8 cellular contexts compared by ENCODE assay signal in the genomic region with DNA sequence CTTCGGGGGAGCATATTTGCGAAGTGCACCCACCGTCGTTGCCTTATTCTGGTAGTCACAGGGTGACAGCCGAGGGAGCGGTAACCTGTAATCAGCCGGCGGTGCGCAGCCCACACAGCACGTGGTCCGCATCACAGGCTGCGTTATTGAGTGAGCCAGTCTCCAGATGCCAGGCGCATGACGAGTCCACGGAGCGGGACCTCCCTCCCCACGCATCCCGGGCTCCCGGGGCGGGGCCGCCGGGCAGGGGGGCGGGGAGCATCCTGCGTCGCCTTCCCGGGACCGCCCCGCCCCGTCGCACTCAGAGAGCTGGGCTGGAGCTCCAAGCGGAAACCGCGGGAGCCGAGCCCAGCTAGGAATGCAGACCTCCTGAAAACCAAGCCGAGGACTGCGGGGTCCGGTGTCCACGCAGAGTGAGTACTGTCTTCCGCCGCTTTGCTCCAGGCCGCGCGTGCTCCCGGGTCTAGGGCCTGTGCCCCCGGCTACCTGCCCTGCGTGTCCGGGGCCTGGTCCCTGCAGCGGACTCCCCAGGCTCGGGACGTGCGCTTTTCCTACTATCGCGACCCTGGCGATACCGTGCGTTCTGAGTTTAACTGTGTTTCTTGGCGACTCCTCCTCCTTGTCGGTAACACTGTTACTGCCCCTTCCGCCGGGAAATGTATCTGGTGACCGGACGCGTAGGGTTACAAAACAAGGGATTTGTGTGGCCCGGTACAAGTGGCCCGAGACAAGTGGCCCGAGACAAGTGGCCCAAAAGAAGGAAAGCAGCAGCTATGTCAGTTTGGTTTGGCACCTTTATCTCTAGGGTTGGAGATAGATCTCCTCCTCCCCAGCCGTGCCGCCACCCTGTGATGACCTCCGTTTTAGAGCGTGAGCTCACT. TPM values are rescaled to one million over a fixed set of nuclear protein-coding genes. Genes with fewer than 3 reads are reported as not detected.
A peak's percentile ranks its signal among the peaks of the same experiment; 100 is the strongest.
DNase-seq lines count a peak whose midpoint lies in the region; ATAC-seq and TF ChIP-seq lines count a peak whose summit lies in the region.

No MANE protein-coding gene starts in this region.

- peak; percentile 86 for DNase-seq in AG09319 (ENCODE audit: extremely low read depth, low read depth)
- DNase-seq in activated T-cell treated with anti-CD3 and anti-CD28 coated beads, Interleukin-2, amount 50 U/mL, for 48 hours = peak; percentile 86 to 89
- DNase-seq in stimulated activated CD8-positive, alpha-beta memory T cell treated with anti-CD3 and anti-CD28 coated beads, Interleukin-4, amount 100 ng/mL, for 24 hours (ENCODE audit: low read depth) = peak; percentile 72

- H3K27me3 ChIP-seq in OCI-LY1 (ENCODE audit: insufficient read depth, low read length) (no peaks in the 10 kb centered on the region), esophagus (ENCODE audit: control insufficient read depth in 1 of 2, insufficient read depth in 2 of 2, low read length in 2 of 2) (no peaks in the 10 kb centered on the region), mucosa of stomach (ENCODE audit: control insufficient read depth, insufficient read depth, low read length) (no peaks in the 10 kb centered on the region)

- H3K9ac ChIP-seq in OCI-LY1 (ENCODE audit: low read length) (peak overlapping the region; percentile 41; the same call in 1 of the 2 replicates), mucosa of stomach (ENCODE audit: low read length) (peak overlapping the region; percentile 95)

- H4K20me1 ChIP-seq in OCI-LY1 (ENCODE audit: insufficient read depth, low read length) = no peaks in the 10 kb centered on the region

- WGBS in esophagus, 2 donors = 1 to 2% methylated on average over 69 to 70 of the region's 70 CpGs

- H3K79me2 ChIP-seq in OCI-LY1 (ENCODE audit: insufficient read depth, low read length) = no peaks in the 10 kb centered on the region

- no peaks in the 10 kb centered on the region for H3K36me3 ChIP-seq in OCI-LY1 (ENCODE audit: insufficient read depth, low read length)
- H3K36me3 ChIP-seq in esophagus (ENCODE audit: control insufficient read depth in 2 of 2, insufficient read depth in 2 of 2, low read length in 1 of 2) = peaks cover 0 to 4% of the 10 kb centered on the region in 2 donors
- no peaks in the 10 kb centered on the region for H3K36me3 ChIP-seq in mucosa of stomach (ENCODE audit: control insufficient read depth, insufficient read depth, low read length)

- H3K4me3 ChIP-seq in OCI-LY1 (ENCODE audit: low read depth, low read length, poor library complexity, severe bottlenecking) (peak overlapping the region; percentile 58), esophagus (ENCODE audit: low read depth in 1 of 2, low read length in 2 of 2) (peak overlapping the region; percentile 66 to 78), mucosa of stomach (ENCODE audit: low read length) (peak overlapping the region; percentile 61)

- H3K27ac ChIP-seq in OCI-LY1 (ENCODE audit: low read depth, low read length, poor library complexity, severe bottlenecking) (no peak overlapping the region), esophagus (ENCODE audit: low read depth in 2 of 2, low read length in 1 of 2) (peak overlapping the region; percentile 99)

- H3K9me2 ChIP-seq in OCI-LY1 (ENCODE audit: low read depth, low read length) = no peaks in the 10 kb centered on the region

- no peaks in the 10 kb centered on the region for H3F3A ChIP-seq in OCI-LY1 (ENCODE audit: insufficient read depth, low read length)

- H3K4me2 ChIP-seq in OCI-LY1 (ENCODE audit: low read length) = peak overlapping the region; percentile 72

- TF ChIP-seq CTCF in AG09319 (IDR thresholded peaks at IDR 0.05; ENCODE audit: low read depth, low read length) (no peak), OCI-LY1 (IDR thresholded peaks at IDR 0.05; ENCODE audit: low read length) (no peak)

- ATAC-seq in GM19035 (IDR thresholded peaks at IDR 0.05; ENCODE audit: unreplicated experiment) (peak; percentile 48), HG03280 (IDR thresholded peaks at IDR 0.05; ENCODE audit: unreplicated experiment) (peak; percentile 37)

- H3K4me1 ChIP-seq in OCI-LY1 (ENCODE audit: insufficient read depth, low read length, severe bottlenecking) = peaks cover 10% of the 10 kb centered on the region
- H3K4me1 ChIP-seq in esophagus (ENCODE audit: control insufficient read depth in 2 of 2, insufficient read depth in 2 of 2, low read length in 1 of 2) = peaks cover 0 to 4% of the 10 kb centered on the region in 2 donors
- H3K4me1 ChIP-seq in mucosa of stomach (ENCODE audit: control insufficient read depth, insufficient read depth, low read length) = peaks cover 24% of the 10 kb centered on the region

- H3K9me3 ChIP-seq in OCI-LY1 (ENCODE audit: low read length) = no peaks in the 10 kb centered on the region
- no peaks in the 10 kb centered on the region for H3K9me3 ChIP-seq in esophagus (ENCODE audit: control insufficient read depth in 2 of 2, insufficient read depth in 1 of 2, low read depth in 1 of 2, low read length in 1 of 2)
- no peaks in the 10 kb centered on the region for H3K9me3 ChIP-seq in mucosa of stomach (ENCODE audit: control insufficient read depth, low read length)

- no peak overlapping the region for H2AFZ ChIP-seq in OCI-LY1 (ENCODE audit: low read length)

RNA-seq across cellular contexts. Expression of gene CAST, which starts 40.6 kb away (rescaled TPM):
- 100 to 1,000 TPM; 205 to 245 TPM for polyA plus RNA-seq in esophagus
